Comparison of ENCODE assay signal across 14 cellular contexts in the genomic region with DNA sequence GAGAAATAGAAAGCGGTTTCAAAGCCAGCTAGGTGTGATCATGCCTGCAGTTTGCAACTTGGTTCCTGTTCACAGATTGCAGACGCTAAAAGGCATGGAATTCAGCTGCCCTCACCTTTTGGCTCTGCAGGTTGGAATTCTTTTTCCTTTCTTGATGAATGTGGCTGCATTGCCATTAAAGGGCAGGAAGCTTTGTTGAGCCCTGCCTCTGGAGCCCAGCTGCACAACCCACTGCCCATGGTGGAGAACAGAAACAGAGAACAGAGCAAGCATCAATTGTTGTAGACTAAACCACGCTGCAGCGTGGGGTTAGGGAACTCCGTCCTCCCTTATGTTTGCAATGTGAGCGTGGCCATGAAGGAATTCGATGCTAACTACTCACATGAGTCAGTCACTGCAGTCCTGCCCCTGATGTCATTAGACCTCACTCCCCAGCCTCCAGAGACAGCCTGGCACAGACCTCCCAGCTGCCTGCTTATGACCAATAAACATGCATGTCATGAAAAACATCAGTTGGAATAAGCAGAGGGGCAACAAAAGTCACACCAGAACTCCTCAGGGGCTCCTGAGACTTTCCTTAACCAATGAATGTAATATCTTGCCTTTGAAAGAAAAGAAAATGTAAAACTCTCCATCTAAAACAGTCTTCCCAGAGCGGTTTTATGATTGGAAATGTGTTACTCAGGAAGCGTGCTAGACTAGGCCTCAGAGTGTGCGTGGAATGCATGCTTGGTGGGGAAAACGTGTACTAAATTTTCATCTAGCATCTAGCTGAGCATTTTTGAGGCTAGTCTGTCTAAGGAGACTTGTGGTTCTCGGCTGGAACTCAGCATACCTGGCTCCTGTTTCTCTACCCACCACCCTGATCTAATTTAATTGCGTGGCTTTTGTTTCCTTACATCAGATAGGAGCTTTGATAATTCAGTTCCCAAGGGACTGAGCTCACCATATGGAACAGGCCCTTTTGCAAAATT.
A peak's percentile ranks its signal among the peaks of the same experiment; 100 is the strongest.
DNase-seq lines count a peak whose midpoint lies in the region; ATAC-seq and TF ChIP-seq lines count a peak whose summit lies in the region.
"Had no signal": no experiment of that assay in that cellular context is flagged by ENCODE, and none has a peak within 500 bp of the region (broad histone marks: within the 10 kb centered on the region; RNA-seq: fewer than 3 reads in every experiment).

No MANE protein-coding gene starts in this region.

- H3K36me3 ChIP-seq in trophoblast cell (ENCODE audit: control insufficient read depth in 1 of 2, insufficient read depth in 2 of 2, low read length in 2 of 2), result peaks cover 6 to 24% of the 10 kb centered on the region in 2 experiments

- H4K8ac ChIP-seq in trophoblast cell (ENCODE audit: low read depth, low read length), result peak overlapping the region; percentile 8

- no peaks in the 10 kb centered on the region for H3K27me3 ChIP-seq in trophoblast cell (ENCODE audit: insufficient read depth, low read length)

- peaks cover 3% of the 10 kb centered on the region for H3K79me2 ChIP-seq in trophoblast cell (ENCODE audit: control insufficient read depth, insufficient read depth, low read length, poor library complexity)

- H3K4me1 ChIP-seq in trophoblast cell (ENCODE audit: control insufficient read depth in 1 of 2, insufficient read depth in 2 of 2, low read length in 2 of 2), result peaks cover 15 to 25% of the 10 kb centered on the region in 2 experiments

- no peak overlapping the region for H3K4ac ChIP-seq in trophoblast cell (ENCODE audit: low read depth, low read length)

- no peak overlapping the region for H2AFZ ChIP-seq in trophoblast cell (ENCODE audit: insufficient read depth, low read length, poor library complexity)

- peak overlapping the region; percentile 34 for H2BK5ac ChIP-seq in trophoblast cell (ENCODE audit: low read depth, low read length, poor library complexity)

- intact Hi-C loops in activated CD4-positive, alpha-beta memory T cell treated with anti-CD3 and anti-CD28 coated beads for 36 hours (cut with micrococcal nuclease), result no loop called here

- no peak overlapping the region for H3K9ac ChIP-seq in trophoblast cell (ENCODE audit: low read length)

- TF ChIP-seq CTCF in choroid plexus epithelial cell (conservative IDR thresholded peaks at IDR 0.05; ENCODE audit: low read depth, low read length) (no peak), coronary artery (IDR thresholded peaks at IDR 0.05) (no peak)

- DNase-seq in NCI-H2171 treated with DMSO at 0.1 percent for 48 hours (lab: John Stamatoyannopoulos, UW), result peak; percentile 70
- peak; percentile 75 for DNase-seq in choroid plexus epithelial cell (ENCODE audit: low read depth)
- peak; percentile 66 to 74 for DNase-seq in trophoblast cell
- no peak for DNase-seq in activated effector memory CD4-positive, alpha-beta T cell treated with anti-CD3 and anti-CD28 coated beads, Interleukin-2, amount 50 U/mL, for 16 hours
- no peak for DNase-seq in midbrain (lab: John Stamatoyannopoulos, UW)
- DNase-seq in activated CD4-positive, alpha-beta memory T cell treated with anti-CD3 and anti-CD28 coated beads for 36 hours, result no peak
- DNase-seq in coronary artery (ENCODE audit: low spot score), result no peak
- DNase-seq: KBM-7; NCI-H187; psoas muscle; stimulated activated naive B cell treated with anti-CD40 and anti-IgM and Interleukin-4, amounts not matched to agents 10 μg/mL and 1 μg/mL and 100 μg/mL, for 72 hours had no signal

- POLR2A ChIA-PET in activated CD4-positive, alpha-beta memory T cell treated with anti-CD3 and anti-CD28 coated beads for 36 hours (lab: Charles Lee), result no interaction called here

- H3K36me3 Mint-ChIP-seq in activated CD4-positive, alpha-beta memory T cell treated with anti-CD3 and anti-CD28 coated beads for 36 hours, result no peaks in the 10 kb centered on the region
- H3K36me3 Mint-ChIP-seq: activated naive CD4-positive, alpha-beta T cell treated with anti-CD3 and anti-CD28 coated beads, Interleukin-2, amount 50 U/mL, for 72 hours; stimulated activated naive B cell treated with anti-CD40 and anti-IgM and Interleukin-4, amounts not matched to agents 10 μg/mL and 1 μg/mL and 100 μg/mL, for 72 hours had no signal

- H3K79me1 ChIP-seq in trophoblast cell (ENCODE audit: low read length), result peaks cover 8% of the 10 kb centered on the region

- no peak overlapping the region for H4K12ac ChIP-seq in trophoblast cell (ENCODE audit: low read depth, low read length)

- H2AK5ac ChIP-seq in trophoblast cell (ENCODE audit: low read length), result no peak overlapping the region

- H3K27ac ChIP-seq in trophoblast cell (ENCODE audit: low read depth, low read length) (peak overlapping the region; percentile 70), coronary artery (no peak overlapping the region)

- peak overlapping the region; percentile 15 for H2BK12ac ChIP-seq in trophoblast cell (ENCODE audit: low read length)

- H3K14ac ChIP-seq in trophoblast cell (ENCODE audit: low read length), result no peak overlapping the region

- CTCF ChIA-PET in activated CD4-positive, alpha-beta memory T cell treated with anti-CD3 and anti-CD28 coated beads for 36 hours (lab: Charles Lee), result no interaction called here

- peak overlapping the region; percentile 34 for H2BK120ac ChIP-seq in trophoblast cell (ENCODE audit: insufficient read depth, low read length, poor library complexity)

- H3K9me3 Mint-ChIP-seq in activated CD4-positive, alpha-beta memory T cell treated with anti-CD3 and anti-CD28 coated beads for 36 hours, result no peaks in the 10 kb centered on the region
- H3K9me3 Mint-ChIP-seq: activated naive CD4-positive, alpha-beta T cell treated with anti-CD3 and anti-CD28 coated beads, Interleukin-2, amount 50 U/mL, for 72 hours had no signal

- H3K27me3 Mint-ChIP-seq in activated CD4-positive, alpha-beta memory T cell treated with anti-CD3 and anti-CD28 coated beads for 36 hours, result peaks cover 22% of the 10 kb centered on the region
- H3K27me3 Mint-ChIP-seq: stimulated activated naive B cell treated with anti-CD40 and anti-IgM and Interleukin-4, amounts not matched to agents 10 μg/mL and 1 μg/mL and 100 μg/mL, for 72 hours had no signal

- H3K4me1 Mint-ChIP-seq in activated CD4-positive, alpha-beta memory T cell treated with anti-CD3 and anti-CD28 coated beads for 36 hours (ENCODE audit: low read depth), result no peaks in the 10 kb centered on the region
- H3K4me1 Mint-ChIP-seq: stimulated activated naive B cell treated with anti-CD40 and anti-IgM and Interleukin-4, amounts not matched to agents 10 μg/mL and 1 μg/mL and 100 μg/mL, for 72 hours had no signal

- no CpG with 5 or more reads among the region's 13 CpGs for WGBS in trophoblast cell (ENCODE audit: extremely low coverage, insufficient coverage, insufficient read length)

- H3K23ac ChIP-seq in trophoblast cell (ENCODE audit: low read length), result no peak overlapping the region

- H3K4me3 Mint-ChIP-seq in activated CD4-positive, alpha-beta memory T cell treated with anti-CD3 and anti-CD28 coated beads for 36 hours, result no peak overlapping the region
- H3K4me3 Mint-ChIP-seq: stimulated activated naive B cell treated with anti-CD40 and anti-IgM and Interleukin-4, amounts not matched to agents 10 μg/mL and 1 μg/mL and 100 μg/mL, for 72 hours had no signal

- no peak overlapping the region for H3K4me2 ChIP-seq in trophoblast cell (ENCODE audit: low read length)

- H3K4me3 ChIP-seq in choroid plexus epithelial cell (ENCODE audit: low read depth, low read length), result no peak overlapping the region
- H3K4me3 ChIP-seq in trophoblast cell (ENCODE audit: low read depth, low read length), result no peak overlapping the region
- no peak overlapping the region for H3K4me3 ChIP-seq in coronary artery
- H3K4me3 ChIP-seq: psoas muscle had no signal

- H3K9me3 ChIP-seq in trophoblast cell (ENCODE audit: insufficient read depth, low read depth, low read length), result no peaks in the 10 kb centered on the region
- H3K9me3 ChIP-seq: psoas muscle had no signal

- peak overlapping the region; percentile 51 for H3K18ac ChIP-seq in trophoblast cell (ENCODE audit: low read length)

- H4K91ac ChIP-seq in trophoblast cell (ENCODE audit: low read depth, low read length), result peak overlapping the region; percentile 67

- ATAC-seq in GM18868 (IDR thresholded peaks at IDR 0.05; ENCODE audit: unreplicated experiment), result peak; percentile 40
- ATAC-seq: activated naive CD4-positive, alpha-beta T cell treated with anti-CD3 and anti-CD28 coated beads, Interleukin-2, amount 50 U/mL, for 72 hours; esophagus mucosa; stimulated activated naive B cell treated with anti-CD40 and anti-IgM and Interleukin-4, amounts not matched to agents 10 μg/mL and 1 μg/mL and 100 μg/mL, for 72 hours had no signal

- H3K27ac Mint-ChIP-seq in activated CD4-positive, alpha-beta memory T cell treated with anti-CD3 and anti-CD28 coated beads for 36 hours, result no peak overlapping the region
- H3K27ac Mint-ChIP-seq: activated naive CD4-positive, alpha-beta T cell treated with anti-CD3 and anti-CD28 coated beads, Interleukin-2, amount 50 U/mL, for 72 hours; stimulated activated naive B cell treated with anti-CD40 and anti-IgM and Interleukin-4, amounts not matched to agents 10 μg/mL and 1 μg/mL and 100 μg/mL, for 72 hours had no signal

Comparison
In these comparisons a context has a peak if more than half of its experiments do, and no peak if none do; other contexts are left out.
1. DNase-seq: peak in NCI-H2171 treated with DMSO at 0.1 percent for 48 hours (single experiment), choroid plexus epithelial cell (single experiment) and trophoblast cell (2 of 2); none in activated effector memory CD4-positive, alpha-beta T cell treated with anti-CD3 and anti-CD28 coated beads, Interleukin-2, amount 50 U/mL, for 16 hours (single experiment), midbrain (single experiment), activated CD4-positive, alpha-beta memory T cell treated with anti-CD3 and anti-CD28 coated beads for 36 hours (single experiment) and coronary artery (single experiment).